Comparison of ENCODE assay signal across 1 cellular context in genomic region chr12:48815281-48816110, GRCh38.
TF ChIP-seq lines count a peak whose summit lies in the region.

No MANE protein-coding gene starts in this region.

TF ChIP-seq in IMR-90, 13 proteins besides CTCF, POLR2A, EP300 and RAD21:
- no peak for TF ChIP-seq MAFK (IDR thresholded peaks at IDR 0.05; ENCODE audit: low read depth, low read length)
- TF ChIP-seq MAZ (IDR thresholded peaks at IDR 0.05; ENCODE audit: borderline replicate concordance, low read depth, low read length), result peak; percentile 90; the same call in 1 of the 2 replicates
- TF ChIP-seq MXI1 (IDR thresholded peaks at IDR 0.05; ENCODE audit: borderline replicate concordance, low read depth, low read length), result peak; percentile 92; the same call in 1 of the 2 replicates
